ENCODE assay signal across 15 cellular contexts in genomic region chr2:227853204-227853629, GRCh38. TPM values are rescaled to one million over a fixed set of nuclear protein-coding genes. Genes with fewer than 3 reads are reported as not detected.
DNase-seq lines count a peak whose midpoint lies in the region; ATAC-seq and TF ChIP-seq lines count a peak whose summit lies in the region.
"Had no signal": no experiment of that assay in that cellular context is flagged by ENCODE, and none has a peak within 500 bp of the region (broad histone marks: within the 10 kb centered on the region; RNA-seq: fewer than 3 reads in every experiment).

No MANE protein-coding gene starts in this region.

- dilution Hi-C loops in mammary epithelial cell (cut with HindIII; ENCODE audit: low sequenced_read_pairs) = no loop called here

- WGBS in mammary epithelial cell (ENCODE audit: low coverage, missing lambda C conversion rate) = 2% methylated on average over 4 of the region's 4 CpGs

- in situ Hi-C loops in Caki2 (cut with HindIII; ENCODE audit: low pct_unique_long_range_greater_than_20kb, low sequenced_read_pairs) = no loop called here
- in situ Hi-C loops in mammary epithelial cell (cut with MboI; ENCODE audit: low sequenced_read_pairs in 2 of 2) = loop anchor here in 1 of 2 donors (25.0 kb wide), 1 partner anchor 441 kb away; no protein-coding TSS in a partner anchor

- intact Hi-C loops in mammary epithelial cell (cut with micrococcal nuclease) = loop anchor here (2.0 kb wide), 1 partner anchor 34 kb away; no protein-coding TSS in a partner anchor
- intact Hi-C loops in lower lobe of right lung (cut with DNase I) = no loop called here
- intact Hi-C loops in posterior vena cava (cut with DNase I) = no loop called here

- no TSS peak for BruUV-seq in mammary epithelial cell (replicated peaks; lab: Mats Ljungman, UMichigan)

- peak overlapping the region; percentile 53 for H2AFZ ChIP-seq in mammary epithelial cell (ENCODE audit: low read depth, low read length)

- no peaks in the 10 kb centered on the region for H3K79me2 ChIP-seq in mammary epithelial cell (ENCODE audit: insufficient read depth, low read length)

- ATAC-seq in lower lobe of right lung (peak; percentile 54 to 78), GM19455 (IDR thresholded peaks at IDR 0.05; ENCODE audit: unreplicated experiment) (no peak)
- ATAC-seq: natural killer cell treated with Interleukin-12 subunit alpha and Interleukin-12 subunit beta and Interleukin-15 and Interleukin-18, amount 100 ng/mL, for 72 hours had no signal

- no peaks in the 10 kb centered on the region for H4K20me1 ChIP-seq in mammary epithelial cell (ENCODE audit: insufficient read depth, low read length)

- no peaks in the 10 kb centered on the region for H3K9me3 ChIP-seq in mammary epithelial cell (replicated peaks; ENCODE audit: insufficient read depth, low read length)
- no peaks in the 10 kb centered on the region for H3K9me3 ChIP-seq in lower lobe of right lung

- H3K4me1 ChIP-seq in mammary epithelial cell (ENCODE audit: insufficient read depth, low read length) (peaks cover 37% of the 10 kb centered on the region), lower lobe of right lung (peaks cover 9% of the 10 kb centered on the region)

- H3K27ac ChIP-seq in mammary epithelial cell (ENCODE audit: insufficient read depth, low read depth, low read length) (peak overlapping the region; percentile 78), lower lobe of right lung (no peak overlapping the region)

- H3K36me3 ChIP-seq in mammary epithelial cell (ENCODE audit: insufficient read depth, low read length) = no peaks in the 10 kb centered on the region
- no peaks in the 10 kb centered on the region for H3K36me3 ChIP-seq in lower lobe of right lung

- peak; percentile 97 for DNase-seq in Caki2 (ENCODE audit: low read depth)
- DNase-seq in NCI-H2029 (lab: John Stamatoyannopoulos, UW) = peak; percentile 75
- peak; percentile 96 for DNase-seq in mammary epithelial cell
- no peak for DNase-seq in lower lobe of right lung
- DNase-seq in posterior vena cava (ENCODE audit: low spot score) = no peak
- no peak for DNase-seq in activated T-cell treated with anti-CD3 and anti-CD28 coated beads, Interleukin-2, amount 50 U/mL, for 1 hour
- DNase-seq in NCI-H748 (lab: John Stamatoyannopoulos, UW; ENCODE audit: unreplicated experiment) = no peak
- DNase-seq: activated CD4-positive, CD25-positive, alpha-beta regulatory T cell; NCI-H1930; SHP77 treated with DMSO at 0.1 percent for 48 hours; stimulated activated naive CD4-positive, alpha-beta T cell had no signal

- H3K4me2 ChIP-seq in mammary epithelial cell (ENCODE audit: insufficient read depth, low read depth, low read length) = peak overlapping the region; percentile 38

- CTCF ChIA-PET in mammary epithelial cell (lab: Charles Lee; ENCODE audit: low non-redundant PET) = no interaction called here

- no peaks in the 10 kb centered on the region for H3K27me3 ChIP-seq in mammary epithelial cell (ENCODE audit: insufficient read depth, low read length)
- no peaks in the 10 kb centered on the region for H3K27me3 ChIP-seq in lower lobe of right lung (ENCODE audit: low read depth)

- no peak overlapping the region for H3K4me3 ChIP-seq in mammary epithelial cell (replicated peaks in 1 of 3; ENCODE audit: insufficient read depth in 1 of 3, low read depth in 2 of 3, low read length in 3 of 3)
- no peak overlapping the region for H3K4me3 ChIP-seq in lower lobe of right lung

- TF ChIP-seq CTCF in mammary epithelial cell (conservative IDR thresholded peaks at IDR 0.05 in 1 of 2, IDR thresholded peaks at IDR 0.05 in 1 of 2; ENCODE audit: extremely low read depth in 1 of 2, insufficient read depth in 1 of 2, low read depth in 1 of 2, low read length in 2 of 2) (no peak), lower lobe of right lung (IDR thresholded peaks at IDR 0.05) (no peak)

- H3K9ac ChIP-seq in mammary epithelial cell (ENCODE audit: insufficient read depth, low read length) = peak overlapping the region; percentile 31

RNA-seq across cellular contexts. Expression of gene DAW1, which starts 18.2 kb away (rescaled TPM):
- 3.4 and 4.3 TPM in 2 replicates for total RNA-seq in Caki2 (2014; rRNA removed; shearing (Covaris generic); ENCODE audit: low replicate concordance)
- under 1 TPM in 1 of 2 donors, not detected in 1; under 0.01 TPM for total RNA-seq in mammary epithelial cell
- polyA plus RNA-seq in mammary epithelial cell = 0.14 TPM
- polyA minus RNA-seq in mammary epithelial cell = not detected
- 4.9 TPM for total RNA-seq in lower lobe of right lung
- total RNA-seq in posterior vena cava = under 1 TPM in 1 of 2 donors, not detected in 1; 0.37 TPM
- total RNA-seq: activated T-helper 1 cell treated with anti-CD3 and anti-CD28 coated beads, Interleukin-12 subunit alpha, Interleukin-12 subunit beta, Interleukin-2, Interleukin-4 antibody, amounts not matched to agents 30 ng/mL and 10 ng/mL and 1 ng/mL, durations not matched to agents 14 hours and 24 hours and 36 hours; natural killer cell treated with Interleukin-12 subunit alpha and Interleukin-12 subunit beta and Interleukin-15 and Interleukin-18, amount 100 ng/mL, for 72 hours had no signal

RNA-seq across cellular contexts. Expression of gene CCL20, which starts 39.6 kb away (rescaled TPM):
- 0.32 and 0.95 TPM in 2 replicates for total RNA-seq in Caki2 (2014; rRNA removed; shearing (Covaris generic); ENCODE audit: low replicate concordance)
- total RNA-seq in mammary epithelial cell = 1 to 10 TPM in 1 of 2 donors, under 1 TPM in 1; 0.33 to 1.2 TPM
- 0.50 TPM for polyA plus RNA-seq in mammary epithelial cell
- not detected for polyA minus RNA-seq in mammary epithelial cell
- total RNA-seq in lower lobe of right lung = 1.6 TPM
- not detected for total RNA-seq in posterior vena cava
- total RNA-seq: cerebellum; natural killer cell treated with Interleukin-12 subunit alpha and Interleukin-12 subunit beta and Interleukin-15 and Interleukin-18, amount 100 ng/mL, for 72 hours had no signal

Comparison
In these comparisons a context has a peak if more than half of its experiments do, and no peak if none do; other contexts are left out.
1. DNase-seq: peak in Caki2 (single experiment), NCI-H2029 (single experiment) and mammary epithelial cell (single experiment); none in lower lobe of right lung (single experiment), posterior vena cava (single experiment), activated T-cell treated with anti-CD3 and anti-CD28 coated beads, Interleukin-2, amount 50 U/mL, for 1 hour (single experiment) and NCI-H748 (single experiment).